ENCODE assay signal across 9 cellular contexts in genomic region chr7:1693991-1694524, GRCh38. TPM values are rescaled to one million over a fixed set of nuclear protein-coding genes. Genes with fewer than 3 reads are reported as not detected.
DNase-seq lines count a peak whose midpoint lies in the region; ATAC-seq, FAIRE-seq and TF ChIP-seq lines count a peak whose summit lies in the region.
"Had no signal": no experiment of that assay in that cellular context is flagged by ENCODE, and none has a peak within 500 bp of the region (broad histone marks: within the 10 kb centered on the region; RNA-seq: fewer than 3 reads in every experiment).

No MANE protein-coding gene starts in this region.

- no peaks in the 10 kb centered on the region for H3K36me3 ChIP-seq in GM23248 (ENCODE audit: low read depth)
- no peaks in the 10 kb centered on the region for H3K36me3 ChIP-seq in pancreas

- H3K4me2 ChIP-seq in GM23248 (ENCODE audit: unreplicated experiment): no peak overlapping the region

- H3K27ac ChIP-seq in GM23248 (no peak overlapping the region), pancreas (no peak overlapping the region)
- H3K27ac ChIP-seq: VCaP had no signal

- DNase-seq in GM23248 (peak; percentile 24), NCI-H69 (lab: John Stamatoyannopoulos, UW) (peak; percentile 60), fibroblast of pulmonary artery (ENCODE audit: low read depth) (peak; percentile 69), pancreas (peak in 4 of 6 donors; percentile 6 to 64 (median 38)), NK-92 (lab: John Stamatoyannopoulos, UW; ENCODE audit: unreplicated experiment) (no peak), amniotic stem cell (lab: John Stamatoyannopoulos, UW) (no peak)
- DNase-seq in stimulated activated CD8-positive, alpha-beta memory T cell treated with anti-CD3 and anti-CD28 coated beads, Interleukin-4, amount 100 ng/mL, for 48 hours: no peak

- no peaks in the 10 kb centered on the region for H3K79me2 ChIP-seq in GM23248 (ENCODE audit: insufficient read depth)

- no peaks in the 10 kb centered on the region for H3K9me2 ChIP-seq in GM23248 (ENCODE audit: insufficient read depth)

- in situ Hi-C loops in GM23248 (cut with MboI): no loop called here

- no peak overlapping the region for H2AFZ ChIP-seq in GM23248

- TF ChIP-seq CTCF in fibroblast of pulmonary artery (IDR thresholded peaks at IDR 0.05; ENCODE audit: low read length, missing control alignments) (no peak), pancreas (IDR thresholded peaks at IDR 0.05) (no peak)

- no peaks in the 10 kb centered on the region for H4K20me1 ChIP-seq in GM23248 (ENCODE audit: insufficient read depth)

- no peaks in the 10 kb centered on the region; the same call in 1 of the 2 replicates for H3F3A ChIP-seq in GM23248 (ENCODE audit: insufficient read depth)

- H3K4me3 ChIP-seq in GM23248: no peak overlapping the region
- H3K4me3 ChIP-seq in fibroblast of pulmonary artery (replicated peaks; ENCODE audit: low read depth, low read length): no peak overlapping the region
- H3K4me3 ChIP-seq in pancreas: no peak overlapping the region

- FAIRE-seq in pancreas (lab: Jason Lieb, UNC): no peak

- no peak for ATAC-seq in pancreas
- ATAC-seq in HG03108 (IDR thresholded peaks at IDR 0.05; ENCODE audit: unreplicated experiment): no peak

- H3K9me3 ChIP-seq in GM23248 (ENCODE audit: low read depth) (no peaks in the 10 kb centered on the region), pancreas (no peaks in the 10 kb centered on the region)

- intact Hi-C loops in pancreas (cut with DNase I): no loop called here

- H3K9ac ChIP-seq in GM23248: no peak overlapping the region

- no peaks in the 10 kb centered on the region for H3K27me3 ChIP-seq in GM23248 (replicated peaks; ENCODE audit: insufficient read depth)
- no peaks in the 10 kb centered on the region for H3K27me3 ChIP-seq in pancreas

- 58 to 71% methylated on average over 14 to 15 of the region's 16 CpGs for WGBS in GM23248 (ENCODE audit: low coverage in 1 of 2, low lambda C conversion rate in 2 of 2, missing lambda C conversion rate in 2 of 2), 2 experiments
- 63 to 65% methylated on average over 16 of the region's 16 CpGs for WGBS in pancreas, 2 donors

- H3K4me1 ChIP-seq in GM23248 (ENCODE audit: insufficient read depth): no peaks in the 10 kb centered on the region
- H3K4me1 ChIP-seq in pancreas: peaks cover 0 to 8% (median 0%) of the 10 kb centered on the region in 3 donors

RNA-seq across cellular contexts. Expression of gene ELFN1, which starts 24.0 kb away (rescaled TPM):
- total RNA-seq in GM23248 (2014; rRNA removed; shearing (Covaris generic)): 5.1 and 6.2 TPM in 2 replicates
- polyA plus RNA-seq in GM23248 (2016; fragmentation: Nextera tagmentation; extraction: Ambion mirVana) (0.13 and 0.19 TPM in 2 replicates), pancreas (under 1 TPM; 0.53 to 0.82 TPM)
- under 1 TPM; 0.20 to 0.94 (median 0.73) TPM for total RNA-seq in pancreas

Comparison
In these comparisons a context has a peak if more than half of its experiments do, and no peak if none do; other contexts are left out.
1. DNase-seq: peak in GM23248 (single experiment), NCI-H69 (single experiment), fibroblast of pulmonary artery (single experiment) and pancreas (4 of 6); none in stimulated activated CD8-positive, alpha-beta memory T cell treated with anti-CD3 and anti-CD28 coated beads, Interleukin-4, amount 100 ng/mL, for 48 hours (single experiment), NK-92 (single experiment) and amniotic stem cell (single experiment).